In genomic region chr3:157465741-157466140, GRCh38 we compare ENCODE assay signal across 18 cellular contexts. TPM values are rescaled to one million over a fixed set of nuclear protein-coding genes. Genes with fewer than 3 reads are reported as not detected.
A peak's percentile ranks its signal among the peaks of the same experiment; 100 is the strongest.
DNase-seq lines count a peak whose midpoint lies in the region; ATAC-seq and TF ChIP-seq lines count a peak whose summit lies in the region.
"Had no signal": no experiment of that assay in that cellular context is flagged by ENCODE, and none has a peak within 500 bp of the region (broad histone marks: within the 10 kb centered on the region; RNA-seq: fewer than 3 reads in every experiment).

No MANE protein-coding gene starts in this region.

- WGBS in SK-N-SH (ENCODE audit: low lambda C conversion rate) = 81% methylated on average over 1 of the region's 1 CpG

- H3K4me2 ChIP-seq in SK-N-SH = no peak overlapping the region

- H3F3A ChIP-seq in SK-N-SH (replicated peaks; ENCODE audit: insufficient read depth) = no peaks in the 10 kb centered on the region

- POLR2A ChIA-PET in SK-N-SH (lab: Yijun Ruan, JAX) (no interaction called here), GM10248 (lab: Yijun Ruan, JAX) (no interaction called here)

- no peaks in the 10 kb centered on the region for H3K9me2 ChIP-seq in SK-N-SH

- TF ChIP-seq RAD21 in SK-N-SH (IDR thresholded peaks at IDR 0.05; ENCODE audit: low read length) = no peak

- peaks cover 0 to 15% of the 10 kb centered on the region in 2 experiments; a peak in 2 of 4 replicates for H3K4me1 ChIP-seq in SK-N-SH (ENCODE audit: control insufficient read depth in 1 of 2, insufficient read depth in 2 of 2, low read depth in 1 of 2, low read length in 1 of 2)
- H3K4me1 ChIP-seq in right atrium auricular region = no peaks in the 10 kb centered on the region
- H3K4me1 ChIP-seq: Caco-2 had no signal

- ATAC-seq in SK-N-SH treated with all-trans-retinoic acid at 6 μM for 48 hours (no peak; the same call in 2 of the 3 replicates), sciatic nerve (peak; percentile 31)
- ATAC-seq: GM12878 had no signal

- no peak overlapping the region for H2AFZ ChIP-seq in SK-N-SH (ENCODE audit: low read depth)
- H2AFZ ChIP-seq: GM23248 had no signal

- H3K27ac ChIP-seq in SK-N-SH (ENCODE audit: low read depth in 2 of 2, low read length in 1 of 2) (no peak overlapping the region), right atrium auricular region (no peak overlapping the region)
- H3K27ac ChIP-seq: 22Rv1, GM23248 had no signal

- no peak for TF ChIP-seq CTCF in SK-N-SH (IDR thresholded peaks at IDR 0.05)
- no peak for TF ChIP-seq CTCF in right atrium auricular region (IDR thresholded peaks at IDR 0.05)
- no peak for TF ChIP-seq CTCF in GM10248 (IDR thresholded peaks at IDR 0.05; ENCODE audit: control extremely low read depth, extremely low read depth, low read depth, missing control alignments)

- H3K27me3 ChIP-seq in SK-N-SH (ENCODE audit: insufficient read depth) = no peaks in the 10 kb centered on the region
- H3K27me3 ChIP-seq in right atrium auricular region = no peaks in the 10 kb centered on the region

- H3K36me3 ChIP-seq in SK-N-SH (replicated peaks in 1 of 2; ENCODE audit: control insufficient read depth in 1 of 2, insufficient read depth in 2 of 2, low read length in 1 of 2) = peaks cover 0 to 10% of the 10 kb centered on the region in 2 experiments
- H3K36me3 ChIP-seq in right atrium auricular region = no peaks in the 10 kb centered on the region

- CTCF ChIA-PET in SK-N-SH (lab: Yijun Ruan, JAX) (interaction anchor here (1.1 to 1.5 kb wide), 4 partner anchors 16 to 261 kb away, joined by 3 to 4 read pairs (median 3); no protein-coding TSS in a partner anchor), GM10248 (lab: Yijun Ruan, JAX) (interaction anchor here (1.2 to 2.2 kb wide), 4 partner anchors 9 to 107 kb away, joined by 3 to 9 read pairs (median 4); no protein-coding TSS in a partner anchor)

- no peak overlapping the region for H3K9ac ChIP-seq in SK-N-SH
- H3K9ac ChIP-seq: GM23248 had no signal

- H3K9me3 ChIP-seq in SK-N-SH = no peaks in the 10 kb centered on the region
- no peaks in the 10 kb centered on the region for H3K9me3 ChIP-seq in right atrium auricular region
- H3K9me3 ChIP-seq: Caco-2 had no signal

- DNase-seq in SK-N-SH = peak; percentile 1
- peak; percentile 54 for DNase-seq in fibroblast of gingiva (ENCODE audit: low read depth)
- DNase-seq in fibroblast of the conjunctiva (ENCODE audit: low read depth) = peak; percentile 4
- no peak for DNase-seq in sciatic nerve (ENCODE audit: low spot score)
- DNase-seq in NCI-H1105 (lab: John Stamatoyannopoulos, UW) = no peak
- DNase-seq in right atrium auricular region (ENCODE audit: low spot score) = no peak
- DNase-seq in GM10248 (ENCODE audit: extremely low spot score) = no peak
- DNase-seq: C1 segment of cervical spinal cord; Caco-2; CD4-positive, alpha-beta memory T cell; DMS153; DND-41; GM23248; H7; HCEC 1CT had no signal

- intact Hi-C loops in sciatic nerve (cut with DNase I) = no loop called here

- no peak overlapping the region for H3K4me3 ChIP-seq in SK-N-SH (ENCODE audit: low read depth in 2 of 2, low read length in 1 of 2)
- H3K4me3 ChIP-seq in right atrium auricular region = no peak overlapping the region
- H3K4me3 ChIP-seq: GM12878, GM23248 had no signal

- no peak for TF ChIP-seq EP300 in SK-N-SH (IDR thresholded peaks at IDR 0.05; ENCODE audit: borderline replicate concordance in 1 of 2, low read depth in 1 of 2, low read length in 1 of 2)

- no peaks in the 10 kb centered on the region for H4K20me1 ChIP-seq in SK-N-SH (ENCODE audit: insufficient read depth)

- H3K79me2 ChIP-seq in SK-N-SH (ENCODE audit: insufficient read depth) = no peaks in the 10 kb centered on the region

TF ChIP-seq in SK-N-SH, 30 proteins besides CTCF, POLR2A, EP300 and RAD21 (continues in another document):
- TF ChIP-seq USF1 (IDR thresholded peaks at IDR 0.05; ENCODE audit: borderline replicate concordance, low read depth) = no peak
- TF ChIP-seq GATA2 (CRISPR knock-in tag; IDR thresholded peaks at IDR 0.05) = no peak
- no peak for TF ChIP-seq GABPA (IDR thresholded peaks at IDR 0.05; ENCODE audit: low read depth)
- TF ChIP-seq NFIC (IDR thresholded peaks at IDR 0.05; ENCODE audit: borderline replicate concordance) = no peak
- TF ChIP-seq NRF1 (IDR thresholded peaks at IDR 0.05; ENCODE audit: low read depth, low read length) = no peak
- TF ChIP-seq SIN3A (IDR thresholded peaks at IDR 0.05; ENCODE audit: borderline replicate concordance, low read depth, low read length) = no peak
- TF ChIP-seq ELF1 (IDR thresholded peaks at IDR 0.05) = no peak

TF ChIP-seq in SK-N-SH treated with all-trans-retinoic acid at 6 μM for 48 hours, 23 proteins besides CTCF, POLR2A, EP300 and RAD21:
- TF ChIP-seq ZC3H10 (CRISPR knock-in tag; IDR thresholded peaks at IDR 0.05) (no peak), ZNF8 (CRISPR knock-in tag; IDR thresholded peaks at IDR 0.05) (no peak), ESRRG (CRISPR knock-in tag; IDR thresholded peaks at IDR 0.05) (no peak), POU6F1 (CRISPR knock-in tag; IDR thresholded peaks at IDR 0.05; ENCODE audit: borderline replicate concordance, low read depth) (no peak), CSRNP3 (CRISPR knock-in tag; IDR thresholded peaks at IDR 0.05) (no peak), TSHZ2 (CRISPR knock-in tag; IDR thresholded peaks at IDR 0.05) (no peak), RARB (CRISPR knock-in tag; IDR thresholded peaks at IDR 0.05) (no peak), ZNF70 (CRISPR knock-in tag; IDR thresholded peaks at IDR 0.05) (no peak)

RNA-seq across cellular contexts. Expression of gene PTX3, which starts 29.1 kb away (rescaled TPM):
- polyA plus RNA-seq in SK-N-SH (2012; rRNA removed) = 208 and 248 TPM in 2 replicates
- polyA plus RNA-seq in SK-N-SH (2012; cell fraction: cytosol; rRNA removed) = 213 and 251 TPM in 2 replicates
- polyA plus RNA-seq in SK-N-SH (2012; cell fraction: nucleus; rRNA removed) = 108 and 152 TPM in 2 replicates
- total RNA-seq in sciatic nerve = 4.2 TPM
- 1 to 10 TPM in 1 of 2 donors, under 1 TPM in 1; 0.59 to 2.6 TPM for total RNA-seq in right atrium auricular region
- total RNA-seq: Caco-2, GM12878 had no signal
- polyA plus RNA-seq: CD4-positive, alpha-beta memory T cell had no signal

RNA-seq across cellular contexts. Expression of gene VEPH1, which starts 37.5 kb away (rescaled TPM):
- 6.0 and 11.3 TPM in 2 replicates for polyA plus RNA-seq in SK-N-SH (2012; rRNA removed)
- 8.7 and 9.8 TPM in 2 replicates for polyA plus RNA-seq in SK-N-SH (2012; cell fraction: cytosol; rRNA removed)
- 6.1 and 11.5 TPM in 2 replicates for polyA plus RNA-seq in SK-N-SH (2012; cell fraction: nucleus; rRNA removed)
- total RNA-seq in sciatic nerve = 1.0 TPM
- under 1 TPM; 0.48 to 0.86 TPM for total RNA-seq in right atrium auricular region
- total RNA-seq: CD4-positive, alpha-beta memory T cell had no signal
- polyA plus RNA-seq: CD4-positive, alpha-beta memory T cell had no signal

Comparison
In these comparisons a context has a peak if more than half of its experiments do, and no peak if none do; other contexts are left out.
1. DNase-seq: peak in SK-N-SH (single experiment), fibroblast of gingiva (single experiment) and fibroblast of the conjunctiva (single experiment); none in sciatic nerve (single experiment), NCI-H1105 (single experiment), right atrium auricular region (single experiment) and GM10248 (single experiment).